Comparison of ENCODE assay signal across 25 cellular contexts in genomic region chr12:130766470-130766869, GRCh38. TPM values are rescaled to one million over a fixed set of nuclear protein-coding genes. Genes with fewer than 3 reads are reported as not detected.
A peak's percentile ranks its signal among the peaks of the same experiment; 100 is the strongest.
DNase-seq lines count a peak whose midpoint lies in the region; ATAC-seq, FAIRE-seq and TF ChIP-seq lines count a peak whose summit lies in the region.
"Had no signal": no experiment of that assay in that cellular context is flagged by ENCODE, and none has a peak within 500 bp of the region (broad histone marks: within the 10 kb centered on the region; RNA-seq: fewer than 3 reads in every experiment).

No MANE protein-coding gene starts in this region.

- ATAC-seq in K562: no peak
- no peak for ATAC-seq in GM19452 (IDR thresholded peaks at IDR 0.05; ENCODE audit: unreplicated experiment)
- no peak for ATAC-seq in HG03439 (IDR thresholded peaks at IDR 0.05; ENCODE audit: unreplicated experiment)
- ATAC-seq: A549, GM12878 had no signal

- DNase-seq in GM12891 (ENCODE audit: insufficient read length, low spot score) (no peak), K562 (ENCODE audit: extremely low read depth in 1 of 4, low spot score in 3 of 4) (no peak), urothelium cell line (ENCODE audit: low spot score) (no peak), brain microvascular endothelial cell (no peak)
- DNase-seq: 8988T; ACHN; AML-193; BE2C; CD4-positive, alpha-beta T cell; CD8-positive, alpha-beta memory T cell; DMS 273 treated with DMSO at 0.1 percent for 48 hours; DMS79; EL; GDM1; GOT3; H7; HCEC 1CT had no signal

- CTCF ChIA-PET in HEK293 (lab: Yijun Ruan, JAX): interaction anchor here (1.4 kb wide), 1 partner anchor 18 kb away, joined by 4 read pairs; no protein-coding TSS in a partner anchor
- CTCF ChIA-PET in K562 (lab: Yijun Ruan, JAX; ENCODE audit: low intra/inter-chr PET ratio): no interaction called here

- H2AFZ ChIP-seq in K562 (ENCODE audit: low read depth, low read length): no peak overlapping the region

- no peak overlapping the region for H3K27ac ChIP-seq in HEK293 (ENCODE audit: extremely low read depth, low read depth, low read length)
- H3K27ac ChIP-seq in K562 (ENCODE audit: extremely low read depth, low read depth, low read length): no peak overlapping the region
- no peak overlapping the region for H3K27ac ChIP-seq in brain microvascular endothelial cell
- H3K27ac ChIP-seq: A549; BLaER1 treated with 17β-estradiol and CSF1 and Interleukin-3, amounts not matched to agents 10 nM and 100 nM had no signal

- no peak for TF ChIP-seq EP300 in K562 (IDR thresholded peaks at IDR 0.05; ENCODE audit: low read length)

- H3K4me1 ChIP-seq in HEK293 (ENCODE audit: control insufficient read depth, insufficient read depth, low read length): no peaks in the 10 kb centered on the region
- H3K4me1 ChIP-seq in K562 (replicated peaks in 1 of 2; ENCODE audit: control insufficient read depth in 2 of 2, insufficient read depth in 2 of 2, low read length in 2 of 2): peaks cover 0 to 5% of the 10 kb centered on the region in 2 experiments; a peak in 1 of 5 replicates
- H3K4me1 ChIP-seq: A549, BE2C had no signal

- no peak for TF ChIP-seq CTCF in HEK293 (tag by site-specific recombination; IDR thresholded peaks at IDR 0.05)
- no peak for TF ChIP-seq CTCF in K562 (IDR thresholded peaks at IDR 0.05 in 2 of 3, conservative IDR thresholded peaks at IDR 0.05 in 1 of 3; ENCODE audit: insufficient read depth in 2 of 3, low read depth in 1 of 3, low read length in 3 of 3)
- no peak for TF ChIP-seq CTCF in brain microvascular endothelial cell (IDR thresholded peaks at IDR 0.05; ENCODE audit: low read depth, low read length, missing control alignments)

- TF ChIP-seq POLR2A in GM12891 (IDR thresholded peaks at IDR 0.05; ENCODE audit: low read depth, low read length): no peak
- no peak for TF ChIP-seq POLR2A in K562 (conservative IDR thresholded peaks at IDR 0.05)

- no peak overlapping the region for H3K4me2 ChIP-seq in K562 (ENCODE audit: insufficient read depth, low read length)
- H3K4me2 ChIP-seq: A549; BLaER1 treated with 17β-estradiol and CSF1 and Interleukin-3, amounts not matched to agents 10 nM and 100 nM had no signal

- no peak for TF ChIP-seq RAD21 in K562 (CRISPR knock-in tag; conservative IDR thresholded peaks at IDR 0.05 in 1 of 2, IDR thresholded peaks at IDR 0.05 in 1 of 2)

- BruUV-seq in K562 (replicated peaks; lab: Mats Ljungman, UMichigan): no TSS peak

- peaks cover 15 to 36% of the 10 kb centered on the region in 2 experiments; a peak in 4 of 5 replicates for H3K27me3 ChIP-seq in K562 (ENCODE audit: control insufficient read depth in 2 of 2, insufficient read depth in 2 of 2, low read length in 2 of 2)
- H3K27me3 ChIP-seq in brain microvascular endothelial cell (replicated peaks): no peaks in the 10 kb centered on the region
- H3K27me3 ChIP-seq: BE2C had no signal

- H3K79me2 ChIP-seq in K562 (ENCODE audit: control insufficient read depth, insufficient read depth, low read length): no peaks in the 10 kb centered on the region

- FAIRE-seq in GM12891 (lab: Jason Lieb, UNC) (peak; percentile 81), K562 (lab: Jason Lieb, UNC) (peak; percentile 56), urothelium cell line (lab: Jason Lieb, UNC) (peak; percentile 99)
- FAIRE-seq: A549, D721Med, GM12878 had no signal

- H3K4me3 ChIP-seq in HEK293 (ENCODE audit: low read depth, low read length): no peak overlapping the region
- no peak overlapping the region for H3K4me3 ChIP-seq in K562
- no peak overlapping the region for H3K4me3 ChIP-seq in brain microvascular endothelial cell (ENCODE audit: low read depth, low read length)
- H3K4me3 ChIP-seq: A549; BLaER1 treated with 17β-estradiol and CSF1 and Interleukin-3, amounts not matched to agents 10 nM and 100 nM; GM12878 had no signal

- H3K9me3 ChIP-seq in HEK293 (ENCODE audit: control insufficient read depth, insufficient read depth, low read depth, low read length) (no peaks in the 10 kb centered on the region), K562 (replicated peaks; ENCODE audit: control insufficient read depth, insufficient read depth, low read depth, low read length) (peaks cover 19% of the 10 kb centered on the region)
- H3K9me3 ChIP-seq: A549, BE2C had no signal

- no peak overlapping the region for H3K9ac ChIP-seq in K562 (ENCODE audit: insufficient read depth in 1 of 2, low read depth in 2 of 2, low read length in 2 of 2)
- H3K9ac ChIP-seq: BLaER1 treated with 17β-estradiol and CSF1 and Interleukin-3, amounts not matched to agents 10 nM and 100 nM had no signal

- no peaks in the 10 kb centered on the region for H3K36me3 ChIP-seq in HEK293 (ENCODE audit: control insufficient read depth in 2 of 2, insufficient read depth in 1 of 2, low read length in 2 of 2)
- H3K36me3 ChIP-seq in K562 (ENCODE audit: control insufficient read depth, insufficient read depth, low read length): no peaks in the 10 kb centered on the region
- no peaks in the 10 kb centered on the region for H3K36me3 ChIP-seq in brain microvascular endothelial cell (replicated peaks)
- H3K36me3 ChIP-seq: BE2C; BLaER1 treated with 17β-estradiol and CSF1 and Interleukin-3, amounts not matched to agents 10 nM and 100 nM had no signal

- intact Hi-C loops in K562 (cut with micrococcal nuclease): loop anchor here (10.0 kb wide), 3 partner anchors 148 to 1068 kb away; no protein-coding TSS in a partner anchor

- POLR2A ChIA-PET in HEK293 (lab: Yijun Ruan, JAX): no interaction called here
- POLR2A ChIA-PET in K562 (lab: Yijun Ruan, JAX): no interaction called here

- H3K9me1 ChIP-seq in K562 (ENCODE audit: control insufficient read depth, insufficient read depth, low read length): no peaks in the 10 kb centered on the region

- WGBS in K562 (ENCODE audit: insufficient coverage, low coverage, missing lambda C conversion rate): 4% methylated on average over 2 of the region's 2 CpGs

- 0 out of 2 replicates have a peak, but pooled peaks cover 4% of the 10 kb centered on the region for H4K20me1 ChIP-seq in K562 (replicated peaks; ENCODE audit: control insufficient read depth, insufficient read depth, low read length)

- in situ Hi-C loops in K562 (cut with MboI): no loop called here
- in situ Hi-C loops in brain microvascular endothelial cell (cut with HindIII; ENCODE audit: low pct_ligation_motif_present, low sequenced_read_pairs): no loop called here

TF ChIP-seq in GM12891, 5 proteins besides CTCF, POLR2A, EP300 and RAD21:
- TF ChIP-seq POU2F2 (IDR thresholded peaks at IDR 0.05; ENCODE audit: low read depth, low read length) (no peak), SPI1 (IDR thresholded peaks at IDR 0.05; ENCODE audit: low read depth, low read length) (no peak), TAF1 (IDR thresholded peaks at IDR 0.05; ENCODE audit: low read depth, low read length) (no peak), POLR2AphosphoS5 (IDR thresholded peaks at IDR 0.05; ENCODE audit: low read depth, low read length) (no peak), PAX5 (IDR thresholded peaks at IDR 0.05; ENCODE audit: insufficient read depth, low read length, severe bottlenecking) (no peak)

TF ChIP-seq in HEK293, 187 proteins besides CTCF, POLR2A, EP300 and RAD21 (continues in another document):
- no peak for TF ChIP-seq ZNF624 (tag by site-specific recombination; IDR thresholded peaks at IDR 0.05)
- TF ChIP-seq ZNF621 (tag by site-specific recombination; IDR thresholded peaks at IDR 0.05): no peak
- TF ChIP-seq KLF16 (tag by site-specific recombination; IDR thresholded peaks at IDR 0.05): no peak
- TF ChIP-seq ZNF175 (tag by site-specific recombination; IDR thresholded peaks at IDR 0.05): no peak
- no peak for TF ChIP-seq SALL2 (tag by site-specific recombination; IDR thresholded peaks at IDR 0.05; ENCODE audit: borderline replicate concordance)
- TF ChIP-seq ZNF664 (tag by site-specific recombination; IDR thresholded peaks at IDR 0.05): no peak
- no peak for TF ChIP-seq ZNF155 (tag by site-specific recombination; IDR thresholded peaks at IDR 0.05)
- TF ChIP-seq ZNF501 (tag by site-specific recombination; IDR thresholded peaks at IDR 0.05): no peak
- no peak for TF ChIP-seq ZNF76 (tag by site-specific recombination; IDR thresholded peaks at IDR 0.05; ENCODE audit: borderline replicate concordance, low read depth)

TF ChIP-seq in K562, 482 proteins besides CTCF, POLR2A, EP300 and RAD21:
- TF ChIP-seq HDAC1 (IDR thresholded peaks at IDR 0.05) (0 out of 4 replicates have a peak, but pooled peaks of 1 of the 2 experiments have one; percentile 19), HEY1 (CRISPR knock-in tag; IDR thresholded peaks at IDR 0.05; ENCODE audit: borderline replicate concordance) (no peak), NFIX (CRISPR knock-in tag; IDR thresholded peaks at IDR 0.05; ENCODE audit: low read depth) (no peak)

RNA-seq across cellular contexts. Expression of gene RIMBP2, which starts 50.4 kb away (rescaled TPM):
- 3.4 TPM for polyA plus RNA-seq in GM12891 (2012; ENCODE audit: low read depth, missing spikeins)
- total RNA-seq in K562 (2011; cell fraction: chromatin; rRNA removed; ENCODE audit: low replicate concordance): not detected in 2 replicates
- not detected in 2 replicates for total RNA-seq in K562 (2011; cell fraction: nucleolus; rRNA removed)
- not detected in 2 replicates for total RNA-seq in K562 (2011; cell fraction: nucleoplasm; rRNA removed)
- not detected in 2 replicates for total RNA-seq in K562 (2014; rRNA removed)
- not detected in 2 replicates for total RNA-seq in K562 (2014; rRNA removed; fragmentation: Illumina TruSeq; extraction: Trizol)
- total RNA-seq in K562 (2015; rRNA removed; fragmentation: Illumina TruSeq; extraction: Trizol): not detected in 2 replicates
- total RNA-seq in K562 (2021): not detected in 2 replicates
- polyA plus RNA-seq in K562 (2011; rRNA removed): not detected in 2 replicates
- not detected in 2 replicates for polyA plus RNA-seq in K562 (2011; cell fraction: cytosol; rRNA removed)
- not detected in 2 replicates for polyA plus RNA-seq in K562 (2011; cell fraction: nucleus; rRNA removed)
- polyA plus RNA-seq in K562 (2012): 0.04 TPM in 1 of 2 replicates, not detected in the other
- polyA plus RNA-seq in K562 (2014; fragmentation: Illumina TruSeq; extraction: Trizol): not detected in 2 replicates
- not detected for polyA plus RNA-seq in K562 (2014; fragmentation: Nextera tagmentation; extraction: Ambion mirVana)
- not detected in 2 replicates for polyA plus RNA-seq in K562 (2014; rRNA removed)
- not detected in 2 replicates for polyA minus RNA-seq in K562 (2011; rRNA and poly(A)+ RNA removed)
- not detected in 2 replicates for polyA minus RNA-seq in K562 (2011; cell fraction: cytosol; rRNA and poly(A)+ RNA removed)
- polyA minus RNA-seq in K562 (2011; cell fraction: nucleus; rRNA and poly(A)+ RNA removed): not detected in 2 replicates
- total RNA-seq: CD4-positive, alpha-beta T cell; CD8-positive, alpha-beta memory T cell had no signal
- polyA plus RNA-seq: A549; CD14-positive monocyte; CD8-positive, alpha-beta memory T cell had no signal
